In genomic region chr20:11057624-11058023, GRCh38 we compare ENCODE assay signal across 29 cellular contexts.
DNase-seq lines count a peak whose midpoint lies in the region; ATAC-seq and TF ChIP-seq lines count a peak whose summit lies in the region.
"Had no signal": no experiment of that assay in that cellular context is flagged by ENCODE, and none has a peak within 500 bp of the region (broad histone marks: within the 10 kb centered on the region; RNA-seq: fewer than 3 reads in every experiment).

No MANE protein-coding gene starts in this region.

- H3K79me2 ChIP-seq in MM.1S (ENCODE audit: low read length), result no peaks in the 10 kb centered on the region

- H3K27ac ChIP-seq in subcutaneous abdominal adipose tissue (ENCODE audit: low read depth, low read length) (peak overlapping the region; percentile 19), MM.1S (ENCODE audit: low read length) (no peak overlapping the region)
- H3K27ac ChIP-seq: BLaER1, breast epithelium, foreskin keratinocyte had no signal

- H3K27me3 ChIP-seq in subcutaneous abdominal adipose tissue (ENCODE audit: control insufficient read depth in 5 of 5, insufficient read depth in 4 of 5, low read length in 5 of 5), result no peaks in the 10 kb centered on the region
- no peaks in the 10 kb centered on the region for H3K27me3 ChIP-seq in MM.1S (replicated peaks; ENCODE audit: insufficient read depth, low read length)
- H3K27me3 ChIP-seq: BLaER1, breast epithelium, foreskin keratinocyte had no signal

- H4K20me1 ChIP-seq in MM.1S (ENCODE audit: insufficient read depth, low read length), result no peaks in the 10 kb centered on the region
- H4K20me1 ChIP-seq: BLaER1 had no signal

- H3K4me2 ChIP-seq in MM.1S (ENCODE audit: low read depth, low read length), result no peak overlapping the region
- H3K4me2 ChIP-seq: BLaER1 had no signal

- H3K9me2 ChIP-seq in MM.1S (replicated peaks; ENCODE audit: insufficient read depth, low read length), result no peaks in the 10 kb centered on the region

- H3K36me3 ChIP-seq in subcutaneous abdominal adipose tissue (ENCODE audit: control insufficient read depth in 5 of 5, insufficient read depth in 5 of 5, low read length in 5 of 5) (no peaks in the 10 kb centered on the region), MM.1S (replicated peaks; ENCODE audit: insufficient read depth, low read length) (no peaks in the 10 kb centered on the region)
- H3K36me3 ChIP-seq: BLaER1, breast epithelium had no signal

- DNase-seq in GM04503 (ENCODE audit: low read depth), result peak; percentile 8
- DNase-seq in choroid plexus epithelial cell (ENCODE audit: low read depth), result peak; percentile 24
- peak; percentile 79 for DNase-seq in fibroblast of villous mesenchyme (ENCODE audit: low read depth)
- DNase-seq in inferior parietal cortex (ENCODE audit: extremely low spot score), result no peak
- no peak for DNase-seq in MM.1S
- DNase-seq: ACHN; activated CD4-positive, alpha-beta T cell treated with anti-CD3 and anti-CD28 coated beads, Interleukin-2, amount 50 U/mL, for 4 hours; activated naive CD4-positive, alpha-beta T cell treated with anti-CD3 and anti-CD28 coated beads for 36 hours; amygdala; DMS53; endodermal cell; foreskin keratinocyte; GDM1; KBM-7; naive thymus-derived CD4-positive, alpha-beta T cell; NCI-H1417 treated with DMSO at 0.1 percent for 48 hours; NCI-H2081 treated with DMSO at 0.1 percent for 48 hours; NCI-H226; NCI-H748 treated with DMSO at 0.1 percent for 48 hours; psoas muscle; stimulated activated naive CD8-positive, alpha-beta T cell treated with anti-CD3 and anti-CD28 coated beads, Interleukin-15, Interleukin-2, amounts not matched to agents 100 U/mL and 50 U/mL, for 24 hours; SW 1271; T-helper 9 cell had no signal

- no peak overlapping the region for H3K4me3 ChIP-seq in choroid plexus epithelial cell (ENCODE audit: low read depth, low read length)
- H3K4me3 ChIP-seq in fibroblast of villous mesenchyme (ENCODE audit: low read depth, low read length), result no peak overlapping the region
- H3K4me3 ChIP-seq in subcutaneous abdominal adipose tissue (ENCODE audit: low read depth in 1 of 5, low read length in 5 of 5), result no peak overlapping the region
- H3K4me3 ChIP-seq in MM.1S (ENCODE audit: low read length), result no peak overlapping the region
- H3K4me3 ChIP-seq: BLaER1, breast epithelium, psoas muscle, skin epidermis had no signal

- H3K9me3 ChIP-seq in subcutaneous abdominal adipose tissue (ENCODE audit: control insufficient read depth in 5 of 5, low read length in 5 of 5) (no peaks in the 10 kb centered on the region), MM.1S (replicated peaks; ENCODE audit: insufficient read depth, low read length) (no peaks in the 10 kb centered on the region; the same call in 1 of the 2 replicates)
- H3K9me3 ChIP-seq: BLaER1, breast epithelium, psoas muscle had no signal

- ATAC-seq in GM21825 (IDR thresholded peaks at IDR 0.05; ENCODE audit: unreplicated experiment), result no peak
- ATAC-seq: foreskin keratinocyte; HCT116; naive thymus-derived CD4-positive, alpha-beta T cell; stimulated activated naive CD8-positive, alpha-beta T cell treated with anti-CD3 and anti-CD28 coated beads, Interleukin-15, Interleukin-2, amounts not matched to agents 100 U/mL and 50 U/mL, for 24 hours had no signal

- H2AFZ ChIP-seq in MM.1S (ENCODE audit: low read length), result no peak overlapping the region

- no peaks in the 10 kb centered on the region for H3F3A ChIP-seq in MM.1S (ENCODE audit: insufficient read depth, low read length)

- H3K4me1 ChIP-seq in subcutaneous abdominal adipose tissue (ENCODE audit: control insufficient read depth in 5 of 5, insufficient read depth in 5 of 5, low read length in 5 of 5) (peaks cover 0 to 11% (median 4%) of the 10 kb centered on the region in 5 donors), MM.1S (ENCODE audit: low read length) (no peaks in the 10 kb centered on the region)
- H3K4me1 ChIP-seq: breast epithelium, foreskin keratinocyte, psoas muscle had no signal

- TF ChIP-seq CTCF in choroid plexus epithelial cell (conservative IDR thresholded peaks at IDR 0.05; ENCODE audit: low read depth, low read length) (no peak), fibroblast of villous mesenchyme (IDR thresholded peaks at IDR 0.05; ENCODE audit: insufficient read depth, low read depth, low read length) (no peak), MM.1S (IDR thresholded peaks at IDR 0.05; ENCODE audit: low read length) (no peak)

- H3K9ac ChIP-seq in subcutaneous abdominal adipose tissue (ENCODE audit: low read length in 5 of 5), result no peak overlapping the region
- H3K9ac ChIP-seq in MM.1S (ENCODE audit: low read length), result no peak overlapping the region
- H3K9ac ChIP-seq: BLaER1 had no signal

Comparison
In these comparisons a context has a peak if more than half of its experiments do, and no peak if none do; other contexts are left out.
1. DNase-seq: peak in GM04503 (single experiment), choroid plexus epithelial cell (single experiment) and fibroblast of villous mesenchyme (single experiment); none in inferior parietal cortex (single experiment) and MM.1S (single experiment).